15 cellular contexts compared by ENCODE assay signal in genomic region chr2:61182059-61182383, GRCh38. TPM values are rescaled to one million over a fixed set of nuclear protein-coding genes. Genes with fewer than 3 reads are reported as not detected.
DNase-seq lines count a peak whose midpoint lies in the region; ATAC-seq, FAIRE-seq and TF ChIP-seq lines count a peak whose summit lies in the region.
"Had no signal": no experiment of that assay in that cellular context is flagged by ENCODE, and none has a peak within 500 bp of the region (broad histone marks: within the 10 kb centered on the region; RNA-seq: fewer than 3 reads in every experiment).

No MANE protein-coding gene starts in this region.

- no peak for ATAC-seq in right cardiac atrium
- ATAC-seq in T-helper 17 cell: no peak
- no peak for ATAC-seq in gastrocnemius medialis
- ATAC-seq: activated CD4-positive, alpha-beta T cell treated with anti-CD3 and anti-CD28 coated beads for 36 hours; body of pancreas; Right ventricle myocardium inferior had no signal

- peak overlapping the region; percentile 86 for H3K27ac ChIP-seq in left ventricle myocardium inferior (replicated peaks)
- no peak overlapping the region for H3K27ac ChIP-seq in right cardiac atrium (ENCODE audit: low read length)
- peak overlapping the region in 2 of 3 donors; percentile 2 to 69 for H3K27ac ChIP-seq in thyroid gland
- peak overlapping the region in 1 of 4 donors; percentile 8 for H3K27ac ChIP-seq in gastrocnemius medialis
- H3K27ac ChIP-seq: body of pancreas had no signal

- H3K4me1 ChIP-seq in left ventricle myocardium inferior (peaks cover 60% of the 10 kb centered on the region), right cardiac atrium (ENCODE audit: control insufficient read depth, insufficient read depth, low read length) (peaks cover 17% of the 10 kb centered on the region), thyroid gland (peaks cover 34 to 42% of the 10 kb centered on the region in 2 donors), gastrocnemius medialis (peaks cover 34 to 41% of the 10 kb centered on the region in 2 donors)

- H3K27me3 ChIP-seq in left ventricle myocardium inferior (ENCODE audit: low read depth): no peaks in the 10 kb centered on the region
- H3K27me3 ChIP-seq in right cardiac atrium (ENCODE audit: control insufficient read depth, insufficient read depth): no peaks in the 10 kb centered on the region
- H3K27me3 ChIP-seq in thyroid gland: no peaks in the 10 kb centered on the region
- no peaks in the 10 kb centered on the region for H3K27me3 ChIP-seq in gastrocnemius medialis
- H3K27me3 ChIP-seq: body of pancreas, ovary had no signal

- H3K9me3 ChIP-seq in left ventricle myocardium inferior (replicated peaks) (no peaks in the 10 kb centered on the region), right cardiac atrium (ENCODE audit: control insufficient read depth, low read length) (no peaks in the 10 kb centered on the region), T-helper 17 cell (ENCODE audit: control insufficient read depth, low read length, poor library complexity, severe bottlenecking) (no peaks in the 10 kb centered on the region), thyroid gland (no peaks in the 10 kb centered on the region), gastrocnemius medialis (no peaks in the 10 kb centered on the region)
- H3K9me3 ChIP-seq: body of pancreas, ovary had no signal

- FAIRE-seq in H54 (lab: Jason Lieb, UNC): no peak
- FAIRE-seq: islet of Langerhans had no signal

- H3K36me3 Mint-ChIP-seq in T-helper 17 cell (ENCODE audit: low read depth) (peaks cover 13% of the 10 kb centered on the region), mesothelial cell of epicardium (peaks cover 44% of the 10 kb centered on the region)

- H3K9me3 Mint-ChIP-seq in mesothelial cell of epicardium: no peaks in the 10 kb centered on the region

- TF ChIP-seq POLR2A in thyroid gland (IDR thresholded peaks at IDR 0.05) (no peak), H54 (IDR thresholded peaks at IDR 0.05; ENCODE audit: low read depth, low read length) (no peak), gastrocnemius medialis (IDR thresholded peaks at IDR 0.05) (no peak)

- DNase-seq in left ventricle myocardium inferior: no peak
- no peak for DNase-seq in right cardiac atrium
- DNase-seq in T-helper 17 cell: no peak
- DNase-seq in mesothelial cell of epicardium (ENCODE audit: low spot score in 2 of 2, unreplicated experiment in 2 of 2): no peak
- DNase-seq in thyroid gland: no peak
- no peak for DNase-seq in H54 (ENCODE audit: insufficient read length, low spot score)
- no peak for DNase-seq in RPMI8226
- no peak for DNase-seq in gastrocnemius medialis
- DNase-seq: activated CD4-positive, alpha-beta T cell treated with anti-CD3 and anti-CD28 coated beads for 36 hours; body of pancreas; NCI-H2171 treated with DMSO at 0.1 percent for 48 hours; ovary; T-helper 9 cell had no signal

- H3K27ac Mint-ChIP-seq in T-helper 17 cell: peak overlapping the region; percentile 84
- peak overlapping the region; percentile 52 for H3K27ac Mint-ChIP-seq in mesothelial cell of epicardium
- H3K27ac Mint-ChIP-seq: activated CD4-positive, alpha-beta T cell treated with anti-CD3 and anti-CD28 coated beads for 36 hours had no signal

- peaks cover 63% of the 10 kb centered on the region for H3K36me3 ChIP-seq in left ventricle myocardium inferior
- H3K36me3 ChIP-seq in thyroid gland: peaks cover 39 to 45% of the 10 kb centered on the region in 2 donors
- H3K36me3 ChIP-seq in gastrocnemius medialis: peaks cover 2 to 62% of the 10 kb centered on the region in 2 donors

- H3K4me3 Mint-ChIP-seq in T-helper 17 cell: no peak overlapping the region
- H3K4me3 Mint-ChIP-seq in mesothelial cell of epicardium: no peak overlapping the region
- H3K4me3 Mint-ChIP-seq: activated CD4-positive, alpha-beta T cell treated with anti-CD3 and anti-CD28 coated beads for 36 hours had no signal

- in situ Hi-C loops in gastrocnemius medialis (cut with MboI; ENCODE audit: low sequenced_read_pairs in 4 of 4): no loop called here

- intact Hi-C loops in left ventricle myocardium inferior (cut with micrococcal nuclease): no loop called here
- intact Hi-C loops in right cardiac atrium (cut with DNase I): no loop called here
- intact Hi-C loops in thyroid gland (cut with DNase I): no loop called here
- intact Hi-C loops in gastrocnemius medialis (cut with DNase I; ENCODE audit: low total_unique reads): no loop called here

- no peak for TF ChIP-seq CTCF in left ventricle myocardium inferior (IDR thresholded peaks at IDR 0.05; ENCODE audit: borderline replicate concordance)
- no peak for TF ChIP-seq CTCF in mesothelial cell of epicardium (IDR thresholded peaks at IDR 0.05; ENCODE audit: unreplicated experiment)
- no peak for TF ChIP-seq CTCF in thyroid gland (IDR thresholded peaks at IDR 0.05)
- no peak for TF ChIP-seq CTCF in gastrocnemius medialis (IDR thresholded peaks at IDR 0.05 in 4 of 5, conservative IDR thresholded peaks at IDR 0.05 in 1 of 5)

- H3K4me3 ChIP-seq in left ventricle myocardium inferior (peak overlapping the region; percentile 90), right cardiac atrium (ENCODE audit: low read length) (no peak overlapping the region), thyroid gland (replicated peaks in 1 of 3) (no peak overlapping the region), gastrocnemius medialis (no peak overlapping the region)
- H3K4me3 ChIP-seq: body of pancreas, ovary had no signal

- H3K27me3 Mint-ChIP-seq in T-helper 17 cell: no peaks in the 10 kb centered on the region
- H3K27me3 Mint-ChIP-seq in mesothelial cell of epicardium (ENCODE audit: low read depth): no peaks in the 10 kb centered on the region
- H3K27me3 Mint-ChIP-seq: activated CD4-positive, alpha-beta T cell treated with anti-CD3 and anti-CD28 coated beads for 36 hours had no signal

- 75% methylated on average over 6 of the region's 6 CpGs for WGBS in right cardiac atrium
- 84 to 87% methylated on average over 6 of the region's 6 CpGs for WGBS in thyroid gland, 2 donors

- H3K4me1 Mint-ChIP-seq in T-helper 17 cell: peaks cover 53% of the 10 kb centered on the region
- peaks cover 44% of the 10 kb centered on the region for H3K4me1 Mint-ChIP-seq in mesothelial cell of epicardium

RNA-seq across cellular contexts. Expression of gene C2orf74, which starts 20.0 kb away (rescaled TPM):
- 33.7 TPM for total RNA-seq in left ventricle myocardium inferior
- 10 to 100 TPM; 14.5 to 34.8 (median 22.4) TPM for total RNA-seq in right cardiac atrium
- 63.3 TPM for polyA plus RNA-seq in right cardiac atrium
- 1 to 10 TPM; 3.9 to 4.9 TPM for total RNA-seq in T-helper 17 cell
- 6.0 to 6.6 TPM (median 6.0 TPM) in 3 replicates for total RNA-seq in mesothelial cell of epicardium
- total RNA-seq in thyroid gland: 10 to 100 TPM; 12.7 to 29.8 (median 20.6) TPM
- total RNA-seq in gastrocnemius medialis: 10 to 100 TPM in 2 of 4 donors, 1 to 10 TPM in 2; 6.6 to 19.2 (median 8.4) TPM
